Comparison of ENCODE assay signal across 8 cellular contexts in genomic region chr1:31295874-31296485, GRCh38. TPM values are rescaled to one million over a fixed set of nuclear protein-coding genes. Genes with fewer than 3 reads are reported as not detected.
DNase-seq lines count a peak whose midpoint lies in the region; ATAC-seq, FAIRE-seq and TF ChIP-seq lines count a peak whose summit lies in the region.

No MANE protein-coding gene starts in this region.

- peak overlapping the region; percentile 99 for H3K4me3 ChIP-seq in HAP-1
- peak overlapping the region; percentile 70 to 98 (median 96) for H3K4me3 ChIP-seq in keratinocyte (ENCODE audit: control insufficient read depth in 2 of 3, extremely low read depth in 1 of 3, insufficient read depth in 2 of 3, low read depth in 1 of 3, low read length in 3 of 3)

- H3K9me1 ChIP-seq in keratinocyte (ENCODE audit: control insufficient read depth, extremely low read depth, insufficient read depth, low read length) = peaks cover 2% of the 10 kb centered on the region

- no peaks in the 10 kb centered on the region for H3K27me3 ChIP-seq in HAP-1 (ENCODE audit: low read depth)
- H3K27me3 ChIP-seq in keratinocyte (ENCODE audit: control insufficient read depth, extremely low read depth, insufficient read depth, low read length) = no peaks in the 10 kb centered on the region

- H3K79me2 ChIP-seq in keratinocyte (ENCODE audit: control insufficient read depth, insufficient read depth, low read length) = peaks cover 61% of the 10 kb centered on the region

- peaks cover 6% of the 10 kb centered on the region; the same call in 1 of the 2 replicates for H3K4me1 ChIP-seq in HAP-1
- peaks cover 24% of the 10 kb centered on the region for H3K4me1 ChIP-seq in keratinocyte (ENCODE audit: control insufficient read depth, extremely low read depth, insufficient read depth, low read length)

- H3K36me3 ChIP-seq in HAP-1 (replicated peaks) (peaks cover 44% of the 10 kb centered on the region), keratinocyte (ENCODE audit: control insufficient read depth in 2 of 2, extremely low read depth in 1 of 2, insufficient read depth in 2 of 2, low read length in 2 of 2) (peaks cover 11 to 14% of the 10 kb centered on the region in 2 experiments)

- no peak for ATAC-seq in GM21447 (IDR thresholded peaks at IDR 0.05; ENCODE audit: unreplicated experiment)

- H3K4me2 ChIP-seq in keratinocyte (ENCODE audit: control insufficient read depth, extremely low read depth, insufficient read depth, low read depth, low read length) = peak overlapping the region; percentile 69

- no peak for DNase-seq in HAP-1 (ENCODE audit: low spot score in 2 of 2)
- DNase-seq in keratinocyte (ENCODE audit: low read depth, low spot score) = no peak
- DNase-seq in NCI-H1930 (lab: John Stamatoyannopoulos, UW) = no peak
- no peak for DNase-seq in hepatic stellate cell (ENCODE audit: low spot score)
- DNase-seq in ACHN = no peak

- TF ChIP-seq CTCF in keratinocyte (optimal IDR thresholded peaks at IDR 0.05 in 1 of 3, IDR thresholded peaks at IDR 0.05 in 1 of 3, conservative IDR thresholded peaks at IDR 0.05 in 1 of 3; ENCODE audit: extremely low read depth in 1 of 3, insufficient read depth in 2 of 3, low read length in 3 of 3) = no peak

- 13 to 16% (median 14%) methylated on average over 17 of the region's 17 CpGs for WGBS in adipose tissue, 3 donors

- H3K27ac ChIP-seq in adipose tissue (ENCODE audit: low read depth, low read length) (peak overlapping the region; percentile 62), keratinocyte (ENCODE audit: control insufficient read depth, insufficient read depth, low read length) (peak overlapping the region; percentile 90), temporal lobe (ENCODE audit: low read depth, low read length) (peak overlapping the region; percentile 65)

- peak overlapping the region; percentile 95 for H2AFZ ChIP-seq in keratinocyte (ENCODE audit: control insufficient read depth, low read length)

- peak overlapping the region; percentile 97 for H3K9ac ChIP-seq in keratinocyte (ENCODE audit: control insufficient read depth, extremely low read depth, insufficient read depth, low read length)

- H4K20me1 ChIP-seq in keratinocyte (ENCODE audit: control insufficient read depth, extremely low read depth, insufficient read depth, low read length) = no peaks in the 10 kb centered on the region

- in situ Hi-C loops in HAP-1 (cut with MboI; ENCODE audit: low sequenced_read_pairs) (no loop called here), ACHN (cut with HindIII; ENCODE audit: low pct_ligation_motif_present, low pct_unique_long_range_greater_than_20kb, low sequenced_read_pairs) (no loop called here)

- dilution Hi-C loops in keratinocyte (cut with MboI; ENCODE audit: extremely low pct_ligation_motif_present, low sequenced_read_pairs) = no loop called here

- FAIRE-seq in keratinocyte (lab: Jason Lieb, UNC) = no peak

- no peaks in the 10 kb centered on the region; the same call in 1 of the 2 replicates for H3K9me3 ChIP-seq in HAP-1
- no peaks in the 10 kb centered on the region for H3K9me3 ChIP-seq in keratinocyte (ENCODE audit: control insufficient read depth, low read depth, low read length)

RNA-seq across cellular contexts. Expression of gene SNRNP40, which starts 0.6 kb away (rescaled TPM):
- polyA plus RNA-seq in adipose tissue = 10 to 100 TPM in 2 of 3 donors, 1 to 10 TPM in 1; 9.2 to 29.1 (median 21.4) TPM
- polyA plus RNA-seq in keratinocyte = 47.5 to 66.3 TPM (median 57.4 TPM) in 3 replicates
- polyA plus RNA-seq in keratinocyte (2011; ENCODE audit: low read depth) = 22.4 TPM
- polyA plus RNA-seq in keratinocyte (2011; cell fraction: cytosol; rRNA removed) = 39.4 and 57.0 TPM in 2 replicates
- polyA plus RNA-seq in keratinocyte (2011; cell fraction: nucleus; rRNA removed) = 40.7 and 43.2 TPM in 2 replicates
- polyA plus RNA-seq in keratinocyte (2012; ENCODE audit: low replicate concordance) = 35.0 and 39.6 TPM in 2 replicates
- polyA minus RNA-seq in keratinocyte = 31.5 to 98.6 TPM (median 75.5 TPM) in 3 replicates
- polyA minus RNA-seq in keratinocyte (2011; cell fraction: cytosol; rRNA and poly(A)+ RNA removed) = 46.8 TPM
- polyA minus RNA-seq in keratinocyte (2011; cell fraction: nucleus; rRNA and poly(A)+ RNA removed) = 22.9 and 41.3 TPM in 2 replicates
- 63.9 TPM for total RNA-seq in temporal lobe

RNA-seq across cellular contexts. Expression of gene ZCCHC17, which starts 0.9 kb away (rescaled TPM):
- polyA plus RNA-seq in adipose tissue (10 to 100 TPM; 14.5 to 32.2 (median 27.0) TPM), keratinocyte (63.3 to 70.0 TPM (median 66.2 TPM) in 3 replicates)
- polyA plus RNA-seq in keratinocyte (2011; ENCODE audit: low read depth) = 65.2 TPM
- polyA plus RNA-seq in keratinocyte (2011; cell fraction: cytosol; rRNA removed) = 60.6 and 80.1 TPM in 2 replicates
- polyA plus RNA-seq in keratinocyte (2011; cell fraction: nucleus; rRNA removed) = 35.3 and 37.0 TPM in 2 replicates
- polyA plus RNA-seq in keratinocyte (2012; ENCODE audit: low replicate concordance) = 41.4 and 51.6 TPM in 2 replicates
- polyA minus RNA-seq in keratinocyte = 11.4 to 34.3 TPM (median 30.5 TPM) in 3 replicates
- polyA minus RNA-seq in keratinocyte (2011; cell fraction: cytosol; rRNA and poly(A)+ RNA removed) = 21.5 TPM
- 10.8 and 17.6 TPM in 2 replicates for polyA minus RNA-seq in keratinocyte (2011; cell fraction: nucleus; rRNA and poly(A)+ RNA removed)
- total RNA-seq in temporal lobe = 31.5 TPM

RNA-seq across cellular contexts. Expression of gene NKAIN1, which starts 56.3 kb away (rescaled TPM):
- under 1 TPM; 0.03 to 0.15 (median 0.11) TPM for polyA plus RNA-seq in adipose tissue
- 0.04 TPM in 1 of 3 replicates, not detected in the others for polyA plus RNA-seq in keratinocyte
- not detected for polyA plus RNA-seq in keratinocyte (2011; ENCODE audit: low read depth)
- polyA plus RNA-seq in keratinocyte (2011; cell fraction: cytosol; rRNA removed) = not detected in 2 replicates
- 0.04 TPM in 1 of 2 replicates, not detected in the other for polyA plus RNA-seq in keratinocyte (2011; cell fraction: nucleus; rRNA removed)
- polyA plus RNA-seq in keratinocyte (2012; ENCODE audit: low replicate concordance) = 0.10 TPM in 1 of 2 replicates, not detected in the other
- 0.13 TPM in 1 of 3 replicates, not detected in the others for polyA minus RNA-seq in keratinocyte
- polyA minus RNA-seq in keratinocyte (2011; cell fraction: cytosol; rRNA and poly(A)+ RNA removed) = not detected
- polyA minus RNA-seq in keratinocyte (2011; cell fraction: nucleus; rRNA and poly(A)+ RNA removed) = not detected in 2 replicates
- total RNA-seq in temporal lobe = 27.0 TPM
